ENCODE assay signal across 15 cellular contexts in the genomic region with DNA sequence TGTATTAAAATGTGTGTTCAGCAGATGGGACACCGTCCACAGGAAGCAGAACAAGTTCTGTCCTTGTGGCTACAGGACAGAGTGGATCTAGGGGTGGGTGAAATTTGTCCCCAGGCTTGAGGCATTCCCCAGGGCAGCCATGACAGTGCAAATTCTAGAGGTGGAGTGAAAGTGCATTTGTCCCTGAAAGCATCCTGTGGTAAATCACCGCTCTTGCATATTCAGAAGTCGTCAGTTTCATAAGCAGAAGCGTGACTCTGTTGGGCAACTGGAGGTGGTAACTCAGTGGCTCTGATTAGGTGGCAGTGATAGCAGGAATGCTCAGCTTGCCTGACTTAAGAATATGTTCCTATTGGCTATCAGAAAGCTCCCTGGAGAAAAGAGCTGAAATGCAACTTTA.
DNase-seq lines count a peak whose midpoint lies in the region; ATAC-seq, FAIRE-seq and TF ChIP-seq lines count a peak whose summit lies in the region.
"Had no signal": no experiment of that assay in that cellular context is flagged by ENCODE, and none has a peak within 500 bp of the region (broad histone marks: within the 10 kb centered on the region; RNA-seq: fewer than 3 reads in every experiment).

No MANE protein-coding gene starts in this region.

- in situ Hi-C loops in K562 (cut with MboI) = loop anchor here (25.0 kb wide), 1 partner anchor 99 kb away; no protein-coding TSS in a partner anchor

- POLR2A ChIA-PET in K562 (lab: Yijun Ruan, JAX) = interaction anchor here (0.8 to 1.4 kb wide), 2 partner anchors 94 to 109 kb away, joined by 3 read pairs; no protein-coding TSS in a partner anchor

- TF ChIP-seq RAD21 in K562 (CRISPR knock-in tag; conservative IDR thresholded peaks at IDR 0.05 in 1 of 2, IDR thresholded peaks at IDR 0.05 in 1 of 2) = no peak

- ATAC-seq in GM18511 (IDR thresholded peaks at IDR 0.05; ENCODE audit: unreplicated experiment) (peak; percentile 74), GM21515 (IDR thresholded peaks at IDR 0.05; ENCODE audit: unreplicated experiment) (peak; percentile 64), HG03342 (IDR thresholded peaks at IDR 0.05; ENCODE audit: unreplicated experiment) (peak; percentile 49), K562 (no peak; the same call in 2 of the 3 replicates), GM19397 (IDR thresholded peaks at IDR 0.05; ENCODE audit: unreplicated experiment) (no peak)
- ATAC-seq: mucosa of descending colon, Panc1 had no signal

- TF ChIP-seq POLR2A in K562 (conservative IDR thresholded peaks at IDR 0.05) = no peak
- TF ChIP-seq POLR2A in tibial nerve (IDR thresholded peaks at IDR 0.05) = no peak

- H3K4me2 ChIP-seq in K562 (ENCODE audit: insufficient read depth, low read length) = no peak overlapping the region

- BruUV-seq in K562 (replicated peaks; lab: Mats Ljungman, UMichigan) = no TSS peak

- DNase-seq in K562 (ENCODE audit: extremely low read depth in 1 of 4, low spot score in 3 of 4) (no peak), NCI-H2171 (lab: John Stamatoyannopoulos, UW) (no peak), tibial nerve (ENCODE audit: low spot score in 2 of 2) (no peak)
- no peak for DNase-seq in activated naive CD4-positive, alpha-beta T cell (lab: John Stamatoyannopoulos, UW)
- DNase-seq: activated naive CD8-positive, alpha-beta T cell treated with anti-CD3 and anti-CD28 coated beads, Interleukin-2, amount 10 ng/mL, durations not matched to agents 7 days and 5 days; C1 segment of cervical spinal cord; GDM1; mucosa of descending colon; NCI-H2081 had no signal

- TF ChIP-seq EP300 in K562 (IDR thresholded peaks at IDR 0.05; ENCODE audit: low read length) = no peak
- no peak for TF ChIP-seq EP300 in tibial nerve (IDR thresholded peaks at IDR 0.05)

- TF ChIP-seq CTCF in K562 (IDR thresholded peaks at IDR 0.05 in 2 of 3, conservative IDR thresholded peaks at IDR 0.05 in 1 of 3; ENCODE audit: insufficient read depth in 2 of 3, low read depth in 1 of 3, low read length in 3 of 3) (no peak), tibial nerve (IDR thresholded peaks at IDR 0.05) (no peak)

- H3K79me2 ChIP-seq in K562 (ENCODE audit: control insufficient read depth, insufficient read depth, low read length) = no peaks in the 10 kb centered on the region

- H4K20me1 ChIP-seq in K562 (replicated peaks; ENCODE audit: control insufficient read depth, insufficient read depth, low read length) = no peaks in the 10 kb centered on the region

- intact Hi-C loops in K562 (cut with micrococcal nuclease) = no loop called here

- H3K9ac ChIP-seq in K562 (ENCODE audit: insufficient read depth in 1 of 2, low read depth in 2 of 2, low read length in 2 of 2) = no peak overlapping the region

- peaks cover 32 to 34% of the 10 kb centered on the region in 2 experiments for H3K27me3 ChIP-seq in K562 (ENCODE audit: control insufficient read depth in 2 of 2, insufficient read depth in 2 of 2, low read length in 2 of 2)
- H3K27me3 ChIP-seq in tibial nerve = peaks cover 0 to 81% of the 10 kb centered on the region in 2 donors

- H3K36me3 ChIP-seq in K562 (ENCODE audit: control insufficient read depth, insufficient read depth, low read length) (no peaks in the 10 kb centered on the region), tibial nerve (no peaks in the 10 kb centered on the region)

- H3K27ac ChIP-seq in K562 (ENCODE audit: extremely low read depth, low read depth, low read length) (no peak overlapping the region), tibial nerve (no peak overlapping the region)
- H3K27ac ChIP-seq: coronary artery had no signal

- no peak overlapping the region for H3K4me3 ChIP-seq in K562
- H3K4me3 ChIP-seq in tibial nerve = no peak overlapping the region
- H3K4me3 ChIP-seq: coronary artery, mucosa of descending colon had no signal

- CTCF ChIA-PET in K562 (lab: Yijun Ruan, JAX; ENCODE audit: low intra/inter-chr PET ratio) = no interaction called here

- WGBS in K562 (ENCODE audit: insufficient coverage, low coverage, missing lambda C conversion rate) = 1% methylated on average over 4 of the region's 4 CpGs
- 71 to 78% methylated on average over 4 of the region's 4 CpGs for WGBS in tibial nerve, 2 donors

- H3K4me1 ChIP-seq in K562 (replicated peaks in 1 of 2; ENCODE audit: control insufficient read depth in 2 of 2, insufficient read depth in 2 of 2, low read length in 2 of 2) (no peaks in the 10 kb centered on the region), tibial nerve (no peaks in the 10 kb centered on the region)

- H3K9me3 ChIP-seq in K562 (replicated peaks; ENCODE audit: control insufficient read depth, insufficient read depth, low read depth, low read length) (no peaks in the 10 kb centered on the region), tibial nerve (no peaks in the 10 kb centered on the region)
- H3K9me3 ChIP-seq: mucosa of descending colon had no signal

- H2AFZ ChIP-seq in K562 (ENCODE audit: low read depth, low read length) = no peak overlapping the region

- FAIRE-seq in K562 (lab: Jason Lieb, UNC) = no peak

- H3K9me1 ChIP-seq in K562 (ENCODE audit: control insufficient read depth, insufficient read depth, low read length) = no peaks in the 10 kb centered on the region

TF ChIP-seq in K562, 482 proteins besides CTCF, POLR2A, EP300 and RAD21 (continues in another document):
- TF ChIP-seq NFIX (CRISPR knock-in tag; IDR thresholded peaks at IDR 0.05; ENCODE audit: low read depth) (no peak), CXXC5 (CRISPR knock-in tag; IDR thresholded peaks at IDR 0.05) (no peak), TCF3 (CRISPR knock-in tag; IDR thresholded peaks at IDR 0.05) (no peak), C11orf30 (IDR thresholded peaks at IDR 0.05; ENCODE audit: low read depth) (peak; percentile 52; the same call in 1 of the 2 replicates), SOX6 (IDR thresholded peaks at IDR 0.05) (no peak), FOXJ3 (CRISPR knock-in tag; IDR thresholded peaks at IDR 0.05) (no peak), ETV5 (CRISPR knock-in tag; IDR thresholded peaks at IDR 0.05; ENCODE audit: low read depth) (no peak), MAFG (tag; conservative IDR thresholded peaks at IDR 0.05) (peak; percentile 83), BRF1 (IDR thresholded peaks at IDR 0.05; ENCODE audit: borderline replicate concordance, extremely low read depth, insufficient read length) (no peak), ZFX (CRISPR knock-in tag; IDR thresholded peaks at IDR 0.05) (no peak), CEBPG (CRISPR knock-in tag; IDR thresholded peaks at IDR 0.05) (no peak), CEBPG (tag; conservative IDR thresholded peaks at IDR 0.05 in 1 of 2, IDR thresholded peaks at IDR 0.05 in 1 of 2) (peak in 1 of 2 experiments; percentile 52; a peak in 2 of 4 replicates)
- TF ChIP-seq, protein P1, sequence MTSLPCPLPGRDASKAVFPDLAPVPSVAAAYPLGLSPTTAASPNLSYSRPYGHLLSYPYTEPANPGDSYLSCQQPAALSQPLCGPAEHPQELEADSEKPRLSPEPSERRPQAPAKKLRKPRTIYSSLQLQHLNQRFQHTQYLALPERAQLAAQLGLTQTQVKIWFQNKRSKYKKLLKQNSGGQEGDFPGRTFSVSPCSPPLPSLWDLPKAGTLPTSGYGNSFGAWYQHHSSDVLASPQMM (CRISPR knock-in tag; IDR thresholded peaks at IDR 0.05) = no peak
- TF ChIP-seq, protein P2, sequence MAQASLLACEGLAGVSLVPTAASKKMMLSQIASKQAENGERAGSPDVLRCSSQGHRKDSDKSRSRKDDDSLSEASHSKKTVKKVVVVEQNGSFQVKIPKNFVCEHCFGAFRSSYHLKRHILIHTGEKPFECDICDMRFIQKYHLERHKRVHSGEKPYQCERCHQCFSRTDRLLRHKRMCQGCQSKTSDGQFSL (CRISPR knock-in tag; IDR thresholded peaks at IDR 0.05) = no peak
- TF ChIP-seq, protein P2 (tag; IDR thresholded peaks at IDR 0.05) = no peak
- TF ChIP-seq, protein P3, sequence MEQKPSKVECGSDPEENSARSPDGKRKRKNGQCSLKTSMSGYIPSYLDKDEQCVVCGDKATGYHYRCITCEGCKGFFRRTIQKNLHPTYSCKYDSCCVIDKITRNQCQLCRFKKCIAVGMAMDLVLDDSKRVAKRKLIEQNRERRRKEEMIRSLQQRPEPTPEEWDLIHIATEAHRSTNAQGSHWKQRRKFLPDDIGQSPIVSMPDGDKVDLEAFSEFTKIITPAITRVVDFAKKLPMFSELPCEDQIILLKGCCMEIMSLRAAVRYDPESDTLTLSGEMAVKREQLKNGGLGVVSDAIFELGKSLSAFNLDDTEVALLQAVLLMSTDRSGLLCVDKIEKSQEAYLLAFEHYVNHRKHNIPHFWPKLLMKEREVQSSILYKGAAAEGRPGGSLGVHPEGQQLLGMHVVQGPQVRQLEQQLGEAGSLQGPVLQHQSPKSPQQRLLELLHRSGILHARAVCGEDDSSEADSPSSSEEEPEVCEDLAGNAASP (IDR thresholded peaks at IDR 0.05) = no peak
- TF ChIP-seq, protein P4, sequence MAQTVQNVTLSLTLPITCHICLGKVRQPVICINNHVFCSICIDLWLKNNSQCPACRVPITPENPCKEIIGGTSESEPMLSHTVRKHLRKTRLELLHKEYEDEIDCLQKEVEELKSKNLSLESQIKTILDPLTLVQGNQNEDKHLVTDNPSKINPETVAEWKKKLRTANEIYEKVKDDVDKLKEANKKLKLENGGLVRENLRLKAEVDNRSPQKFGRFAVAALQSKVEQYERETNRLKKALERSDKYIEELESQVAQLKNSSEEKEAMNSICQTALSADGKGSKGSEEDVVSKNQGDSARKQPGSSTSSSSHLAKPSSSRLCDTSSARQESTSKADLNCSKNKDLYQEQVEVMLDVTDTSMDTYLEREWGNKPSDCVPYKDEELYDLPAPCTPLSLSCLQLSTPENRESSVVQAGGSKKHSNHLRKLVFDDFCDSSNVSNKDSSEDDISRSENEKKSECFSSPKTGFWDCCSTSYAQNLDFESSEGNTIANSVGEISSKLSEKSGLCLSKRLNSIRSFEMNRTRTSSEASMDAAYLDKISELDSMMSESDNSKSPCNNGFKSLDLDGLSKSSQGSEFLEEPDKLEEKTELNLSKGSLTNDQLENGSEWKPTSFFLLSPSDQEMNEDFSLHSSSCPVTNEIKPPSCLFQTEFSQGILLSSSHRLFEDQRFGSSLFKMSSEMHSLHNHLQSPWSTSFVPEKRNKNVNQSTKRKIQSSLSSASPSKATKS (CRISPR knock-in tag; IDR thresholded peaks at IDR 0.05) = no peak

Comparison
In these comparisons a context has a peak if more than half of its experiments do, and no peak if none do; other contexts are left out.
1. ATAC-seq: peak in GM18511 (single experiment), GM21515 (single experiment) and HG03342 (single experiment); none in K562 (single experiment) and GM19397 (single experiment).